In genomic region chr11:121372671-121373429, GRCh38 we compare ENCODE assay signal across 10 cellular contexts.
DNase-seq lines count a peak whose midpoint lies in the region; TF ChIP-seq lines count a peak whose summit lies in the region.
"Had no signal": no experiment of that assay in that cellular context is flagged by ENCODE, and none has a peak within 500 bp of the region (broad histone marks: within the 10 kb centered on the region; RNA-seq: fewer than 3 reads in every experiment).

No MANE protein-coding gene starts in this region.

- H3K23ac ChIP-seq in H9 (ENCODE audit: insufficient read length, low read depth, low read length), result no peak overlapping the region

- peaks cover 4% of the 10 kb centered on the region for H3K9me3 Mint-ChIP-seq in activated CD4-positive, alpha-beta memory T cell treated with anti-CD3 and anti-CD28 coated beads, Interleukin-2, amount 10 ng/mL, durations not matched to agents 7 days and 5 days
- peaks cover 2% of the 10 kb centered on the region for H3K9me3 Mint-ChIP-seq in activated CD4-positive, alpha-beta memory T cell treated with anti-CD3 and anti-CD28 coated beads for 36 hours
- peaks cover 0 to 2% of the 10 kb centered on the region in 2 experiments; a peak in 1 of 5 replicates for H3K9me3 Mint-ChIP-seq in H9

- H2BK120ac ChIP-seq in H9 (ENCODE audit: low read depth, low read length, poor library complexity, severe bottlenecking), result no peak overlapping the region

- TF ChIP-seq CTCF in H9 (conservative IDR thresholded peaks at IDR 0.05) (no peak), neutrophil (IDR thresholded peaks at IDR 0.05) (no peak)

- no peak overlapping the region for H3K9ac ChIP-seq in H9 (ENCODE audit: extremely low read depth, insufficient read length, low read length)

- no peak overlapping the region for H3K56ac ChIP-seq in H9 (ENCODE audit: insufficient read length, low read depth, low read length)

- H4K20me1 ChIP-seq in H9 (ENCODE audit: control insufficient read depth, insufficient read depth, insufficient read length), result no peaks in the 10 kb centered on the region

- TF ChIP-seq POLR2A in erythroblast (IDR thresholded peaks at IDR 0.05; ENCODE audit: low read length), result no peak

- no CpG with 5 or more reads among the region's 7 CpGs for WGBS in H9 (ENCODE audit: extremely low coverage, insufficient read length, low lambda C conversion rate)

- H3K4me3 Mint-ChIP-seq in activated CD4-positive, alpha-beta memory T cell treated with anti-CD3 and anti-CD28 coated beads, Interleukin-2, amount 10 ng/mL, durations not matched to agents 7 days and 5 days, result no peak overlapping the region
- no peak overlapping the region for H3K4me3 Mint-ChIP-seq in activated CD4-positive, alpha-beta memory T cell treated with anti-CD3 and anti-CD28 coated beads for 36 hours
- H3K4me3 Mint-ChIP-seq in H9, result 0 out of 5 replicates have a peak overlapping the region, but pooled peaks of 1 of the 2 experiments have one; percentile 22

- CTCF ChIA-PET in activated CD4-positive, alpha-beta memory T cell treated with anti-CD3 and anti-CD28 coated beads, Interleukin-2, amount 10 ng/mL, durations not matched to agents 7 days and 5 days (lab: Charles Lee), result no interaction called here
- CTCF ChIA-PET in activated CD4-positive, alpha-beta memory T cell treated with anti-CD3 and anti-CD28 coated beads for 36 hours (lab: Charles Lee), result no interaction called here

- H4K5ac ChIP-seq in H9 (ENCODE audit: insufficient read length, low read depth, low read length), result no peak overlapping the region

- no peak overlapping the region for H2BK5ac ChIP-seq in H9 (ENCODE audit: insufficient read length, low read length)

- H3K4ac ChIP-seq in H9 (ENCODE audit: low read depth, low read length), result no peak overlapping the region

- no peaks in the 10 kb centered on the region for H3K36me3 ChIP-seq in KOPT-K1 (ENCODE audit: insufficient read depth, low read length)
- no peaks in the 10 kb centered on the region for H3K36me3 ChIP-seq in neutrophil
- H3K36me3 ChIP-seq: heart right ventricle had no signal

- H3K4me1 ChIP-seq in H9 (ENCODE audit: insufficient read depth, low read length), result peaks cover 34% of the 10 kb centered on the region
- peaks cover 35 to 44% of the 10 kb centered on the region in 2 experiments for H3K4me1 ChIP-seq in neutrophil (ENCODE audit: control insufficient read depth in 1 of 2, insufficient read depth in 1 of 2, low read depth in 1 of 2, low read length in 1 of 2)

- no peak overlapping the region for H3T11ph ChIP-seq in H9 (ENCODE audit: low read length)

- H2BK15ac ChIP-seq in H9 (ENCODE audit: low read depth, low read length), result no peak overlapping the region

- H2BK20ac ChIP-seq in H9 (ENCODE audit: low read depth, low read length, poor library complexity, severe bottlenecking), result peak overlapping the region; percentile 26

- no peak for DNase-seq in activated CD4-positive, alpha-beta memory T cell treated with anti-CD3 and anti-CD28 coated beads, Interleukin-2, amount 10 ng/mL, durations not matched to agents 7 days and 5 days
- DNase-seq in activated CD4-positive, alpha-beta memory T cell treated with anti-CD3 and anti-CD28 coated beads for 36 hours, result no peak
- DNase-seq in H9, result peak; percentile 34
- no peak for DNase-seq in erythroblast (lab: John Stamatoyannopoulos, UW)
- DNase-seq in stimulated activated CD4-positive, alpha-beta T cell treated with anti-CD3 and anti-CD28 coated beads, Interleukin-2, amount 100 ng/mL, for 24 hours, result no peak
- no peak for DNase-seq in activated effector memory CD4-positive, alpha-beta T cell treated with Interleukin-2 at 50 U/mL for 16 hours
- DNase-seq: heart right ventricle, NCI-H1048 had no signal

- peak overlapping the region; percentile 28 for H3K27ac Mint-ChIP-seq in activated CD4-positive, alpha-beta memory T cell treated with anti-CD3 and anti-CD28 coated beads, Interleukin-2, amount 10 ng/mL, durations not matched to agents 7 days and 5 days
- H3K27ac Mint-ChIP-seq in activated CD4-positive, alpha-beta memory T cell treated with anti-CD3 and anti-CD28 coated beads for 36 hours, result no peak overlapping the region
- H3K27ac Mint-ChIP-seq in H9, result peak overlapping the region; percentile 60 to 94 (median 62); a peak in 5 of 7 replicates

- no peaks in the 10 kb centered on the region for H3K27me3 Mint-ChIP-seq in activated CD4-positive, alpha-beta memory T cell treated with anti-CD3 and anti-CD28 coated beads, Interleukin-2, amount 10 ng/mL, durations not matched to agents 7 days and 5 days
- H3K27me3 Mint-ChIP-seq in activated CD4-positive, alpha-beta memory T cell treated with anti-CD3 and anti-CD28 coated beads for 36 hours, result no peaks in the 10 kb centered on the region
- no peaks in the 10 kb centered on the region for H3K27me3 Mint-ChIP-seq in H9 (ENCODE audit: low read depth)

- POLR2A ChIA-PET in activated CD4-positive, alpha-beta memory T cell treated with anti-CD3 and anti-CD28 coated beads, Interleukin-2, amount 10 ng/mL, durations not matched to agents 7 days and 5 days (lab: Charles Lee), result interaction anchor here (0.6 to 1.4 kb wide), 5 partner anchors 10 to 81 kb away, joined by 3 read pairs; partner anchors contain the start of gene SC5D
- POLR2A ChIA-PET in activated CD4-positive, alpha-beta memory T cell treated with anti-CD3 and anti-CD28 coated beads for 36 hours (lab: Charles Lee), result no interaction called here

- no peaks in the 10 kb centered on the region for H3K23me2 ChIP-seq in H9 (ENCODE audit: insufficient read length, low read depth, low read length, poor library complexity, severe bottlenecking)

- no peaks in the 10 kb centered on the region for H3K27me3 ChIP-seq in H9 (ENCODE audit: insufficient read depth, low read length)
- H3K27me3 ChIP-seq in neutrophil, result no peaks in the 10 kb centered on the region

- no peaks in the 10 kb centered on the region for H3K79me1 ChIP-seq in H9 (ENCODE audit: insufficient read depth, low read depth, low read length, poor library complexity, severe bottlenecking)

- peaks cover 31% of the 10 kb centered on the region for H3K4me1 Mint-ChIP-seq in activated CD4-positive, alpha-beta memory T cell treated with anti-CD3 and anti-CD28 coated beads, Interleukin-2, amount 10 ng/mL, durations not matched to agents 7 days and 5 days
- H3K4me1 Mint-ChIP-seq in activated CD4-positive, alpha-beta memory T cell treated with anti-CD3 and anti-CD28 coated beads for 36 hours (ENCODE audit: low read depth), result peaks cover 61% of the 10 kb centered on the region
- H3K4me1 Mint-ChIP-seq in H9, result peaks cover 58 to 70% of the 10 kb centered on the region in 2 experiments

- no peak overlapping the region for H2AK5ac ChIP-seq in H9 (ENCODE audit: insufficient read length, low read length)

- intact Hi-C loops in activated CD4-positive, alpha-beta memory T cell treated with anti-CD3 and anti-CD28 coated beads for 36 hours (cut with micrococcal nuclease), result loop anchor here (10.0 kb wide), 1 partner anchor 48 kb away; no protein-coding TSS in a partner anchor

- H2AFZ ChIP-seq in H9 (ENCODE audit: low read length), result no peak overlapping the region

- no peak overlapping the region for H3K18ac ChIP-seq in H9 (ENCODE audit: insufficient read length, low read depth, low read length)

- H3K14ac ChIP-seq in H9 (ENCODE audit: insufficient read depth, low read length), result no peak overlapping the region

- peak overlapping the region; percentile 82 for H3K27ac ChIP-seq in H9 (ENCODE audit: insufficient read length, low read depth, low read length)
- H3K27ac ChIP-seq in KOPT-K1 (ENCODE audit: low read depth, low read length, poor library complexity, severe bottlenecking), result peak overlapping the region; percentile 42
- peak overlapping the region; percentile 71 for H3K27ac ChIP-seq in neutrophil
- H3K27ac ChIP-seq: heart right ventricle had no signal

- H3K9me3 ChIP-seq in H9 (ENCODE audit: control insufficient read depth, low read depth, low read length) (no peaks in the 10 kb centered on the region), KOPT-K1 (ENCODE audit: insufficient read depth, low read length, poor library complexity, severe bottlenecking) (no peaks in the 10 kb centered on the region), neutrophil (no peaks in the 10 kb centered on the region)
- H3K9me3 ChIP-seq: heart right ventricle had no signal

- no peak overlapping the region for H4K8ac ChIP-seq in H9 (replicated peaks; ENCODE audit: insufficient read length, low read depth, low read length)

- no peaks in the 10 kb centered on the region for H3K36me3 Mint-ChIP-seq in activated CD4-positive, alpha-beta memory T cell treated with anti-CD3 and anti-CD28 coated beads, Interleukin-2, amount 10 ng/mL, durations not matched to agents 7 days and 5 days (ENCODE audit: low read depth)
- H3K36me3 Mint-ChIP-seq in activated CD4-positive, alpha-beta memory T cell treated with anti-CD3 and anti-CD28 coated beads for 36 hours, result peaks cover 3% of the 10 kb centered on the region
- peaks cover 0 to 4% (median 2%) of the 10 kb centered on the region in 3 experiments; a peak in 2 of 7 replicates for H3K36me3 Mint-ChIP-seq in H9 (ENCODE audit: insufficient read depth in 1 of 3, low read depth in 3 of 3)

- no peak overlapping the region for H3K4me3 ChIP-seq in neutrophil (ENCODE audit: low read depth in 1 of 2, low read length in 1 of 2)
- H3K4me3 ChIP-seq: heart right ventricle had no signal

- H4K91ac ChIP-seq in H9 (ENCODE audit: insufficient read length, low read depth, low read length), result no peak overlapping the region

- H3K4me2 ChIP-seq in H9 (ENCODE audit: insufficient read depth, insufficient read length, low read length), result peak overlapping the region; percentile 1

- H3K79me2 ChIP-seq in H9 (ENCODE audit: insufficient read depth, low read length), result no peaks in the 10 kb centered on the region

- no peak overlapping the region for H2BK12ac ChIP-seq in H9 (ENCODE audit: insufficient read length, low read depth, low read length)
